Comparison of ENCODE assay signal across 16 cellular contexts in the genomic region with DNA sequence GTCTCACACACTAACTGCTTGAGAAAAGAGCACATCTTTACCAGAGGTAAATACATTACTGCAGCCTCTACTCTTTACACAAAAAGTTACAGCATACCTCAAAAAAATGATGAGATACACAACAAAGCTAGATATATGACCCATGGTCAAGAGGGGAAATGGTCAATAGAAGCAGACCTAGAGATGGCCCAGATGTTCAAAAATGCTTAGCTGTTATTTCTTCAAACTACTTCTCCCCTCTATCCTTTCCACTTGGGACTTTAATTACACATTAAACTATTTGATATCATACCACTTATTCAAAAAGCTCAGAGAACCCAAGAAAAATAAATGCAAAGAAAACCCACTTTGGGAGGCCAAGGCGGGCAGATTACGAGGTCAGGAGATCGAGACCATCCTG. TPM values are rescaled to one million over a fixed set of nuclear protein-coding genes. Genes with fewer than 3 reads are reported as not detected.
A peak's percentile ranks its signal among the peaks of the same experiment; 100 is the strongest.
DNase-seq lines count a peak whose midpoint lies in the region; ATAC-seq and TF ChIP-seq lines count a peak whose summit lies in the region.
"Had no signal": no experiment of that assay in that cellular context is flagged by ENCODE, and none has a peak within 500 bp of the region (broad histone marks: within the 10 kb centered on the region; RNA-seq: fewer than 3 reads in every experiment).

No MANE protein-coding gene starts in this region.

- CTCF ChIA-PET in HEK293 (lab: Yijun Ruan, JAX): interaction anchor here (0.7 to 1.6 kb wide), 2 partner anchors 48 to 87 kb away, joined by 3 to 4 read pairs; no protein-coding TSS in a partner anchor
- CTCF ChIA-PET in activated CD8-positive, alpha-beta T cell treated with anti-CD3 and anti-CD28 coated beads for 36 hours (lab: Charles Lee): interaction anchor here (1.1 kb wide), 1 partner anchor 87 kb away, joined by 4 read pairs; no protein-coding TSS in a partner anchor

- H3K9me3 ChIP-seq in HEK293 (ENCODE audit: control insufficient read depth, insufficient read depth, low read depth, low read length) (no peaks in the 10 kb centered on the region), neural progenitor cell (ENCODE audit: low read depth) (no peaks in the 10 kb centered on the region)
- H3K9me3 ChIP-seq: HAP-1 had no signal

- H4K20me1 ChIP-seq in neural progenitor cell (ENCODE audit: low read depth): peaks cover 23% of the 10 kb centered on the region

- H3K27ac ChIP-seq in HEK293 (ENCODE audit: extremely low read depth, low read depth, low read length) (no peak overlapping the region), neural progenitor cell (no peak overlapping the region)
- H3K27ac ChIP-seq: BLaER1 had no signal

- TF ChIP-seq CTCF in HEK293 (tag by site-specific recombination; IDR thresholded peaks at IDR 0.05) (no peak), neural progenitor cell (IDR thresholded peaks at IDR 0.05) (no peak)
- no peak for TF ChIP-seq CTCF in activated CD8-positive, alpha-beta T cell treated with anti-CD3 and anti-CD28 coated beads for 36 hours (IDR thresholded peaks at IDR 0.05)

- H3K27me3 Mint-ChIP-seq in activated naive CD4-positive, alpha-beta T cell treated with anti-CD3 and anti-CD28 coated beads, Interleukin-2, amount 50 U/mL, for 24 hours: no peaks in the 10 kb centered on the region
- H3K27me3 Mint-ChIP-seq in activated T-helper 17 cell treated with anti-CD3 and anti-CD28 coated beads, Interleukin-2, amount 50 U/mL, for 72 hours: no peaks in the 10 kb centered on the region
- no peaks in the 10 kb centered on the region for H3K27me3 Mint-ChIP-seq in neural progenitor cell (ENCODE audit: insufficient read depth, low read depth)
- H3K27me3 Mint-ChIP-seq in activated CD8-positive, alpha-beta T cell treated with anti-CD3 and anti-CD28 coated beads for 36 hours: no peaks in the 10 kb centered on the region

- H3K27me3 ChIP-seq in neural progenitor cell: no peaks in the 10 kb centered on the region
- H3K27me3 ChIP-seq: BLaER1 had no signal

- H3K4me1 ChIP-seq in HEK293 (ENCODE audit: control insufficient read depth, insufficient read depth, low read length): no peaks in the 10 kb centered on the region
- H3K4me1 ChIP-seq in neural progenitor cell: no peaks in the 10 kb centered on the region
- H3K4me1 ChIP-seq: BLaER1, HAP-1 had no signal

- H3K4me2 ChIP-seq in neural progenitor cell: no peak overlapping the region
- H3K4me2 ChIP-seq: BLaER1 had no signal

- peaks cover 53% of the 10 kb centered on the region for H3K4me1 Mint-ChIP-seq in activated naive CD4-positive, alpha-beta T cell treated with anti-CD3 and anti-CD28 coated beads, Interleukin-2, amount 50 U/mL, for 24 hours
- peaks cover 19% of the 10 kb centered on the region for H3K4me1 Mint-ChIP-seq in activated T-helper 17 cell treated with anti-CD3 and anti-CD28 coated beads, Interleukin-2, amount 50 U/mL, for 72 hours
- H3K4me1 Mint-ChIP-seq in stimulated activated effector memory CD8-positive, alpha-beta T cell treated with anti-CD3 and anti-CD28 coated beads, Interleukin-12 subunit alpha, Interleukin-12 subunit beta, amount 100 ng/mL, for 72 hours: peaks cover 28% of the 10 kb centered on the region
- H3K4me1 Mint-ChIP-seq in neural progenitor cell: no peaks in the 10 kb centered on the region
- H3K4me1 Mint-ChIP-seq in activated CD8-positive, alpha-beta T cell treated with anti-CD3 and anti-CD28 coated beads for 36 hours (ENCODE audit: low read depth): peaks cover 35% of the 10 kb centered on the region
- H3K4me1 Mint-ChIP-seq: CD14-positive monocyte had no signal

- DNase-seq in activated naive CD4-positive, alpha-beta T cell treated with anti-CD3 and anti-CD28 coated beads, Interleukin-2, amount 50 U/mL, for 72 hours (ENCODE audit: low spot score in 2 of 2): no peak
- DNase-seq in stimulated activated effector memory CD8-positive, alpha-beta T cell treated with anti-CD3 and anti-CD28 coated beads, Interleukin-12 subunit alpha, Interleukin-12 subunit beta, amount 100 ng/mL, for 72 hours (ENCODE audit: low spot score in 2 of 2): no peak
- DNase-seq in neural progenitor cell (ENCODE audit: low spot score): no peak
- DNase-seq in activated CD8-positive, alpha-beta T cell treated with anti-CD3 and anti-CD28 coated beads for 36 hours: no peak
- DNase-seq: 8988T; Calu3; CD8-positive, alpha-beta T cell; DMS79 treated with DMSO at 0.1 percent for 48 hours; GM23248 had no signal

- H3K4me3 Mint-ChIP-seq in activated naive CD4-positive, alpha-beta T cell treated with anti-CD3 and anti-CD28 coated beads, Interleukin-2, amount 50 U/mL, for 24 hours: peak overlapping the region; percentile 36
- H3K4me3 Mint-ChIP-seq in activated T-helper 17 cell treated with anti-CD3 and anti-CD28 coated beads, Interleukin-2, amount 50 U/mL, for 72 hours: no peak overlapping the region
- no peak overlapping the region for H3K4me3 Mint-ChIP-seq in stimulated activated effector memory CD8-positive, alpha-beta T cell treated with anti-CD3 and anti-CD28 coated beads, Interleukin-12 subunit alpha, Interleukin-12 subunit beta, amount 100 ng/mL, for 72 hours
- H3K4me3 Mint-ChIP-seq in neural progenitor cell: no peak overlapping the region
- H3K4me3 Mint-ChIP-seq in activated CD8-positive, alpha-beta T cell treated with anti-CD3 and anti-CD28 coated beads for 36 hours: no peak overlapping the region
- H3K4me3 Mint-ChIP-seq: CD14-positive monocyte; CD8-positive, alpha-beta T cell had no signal

- no peak overlapping the region for H3K27ac Mint-ChIP-seq in activated naive CD4-positive, alpha-beta T cell treated with anti-CD3 and anti-CD28 coated beads, Interleukin-2, amount 50 U/mL, for 24 hours
- no peak overlapping the region for H3K27ac Mint-ChIP-seq in activated naive CD4-positive, alpha-beta T cell treated with anti-CD3 and anti-CD28 coated beads, Interleukin-2, amount 50 U/mL, for 72 hours
- peak overlapping the region; percentile 53 for H3K27ac Mint-ChIP-seq in activated T-helper 17 cell treated with anti-CD3 and anti-CD28 coated beads, Interleukin-2, amount 50 U/mL, for 72 hours
- H3K27ac Mint-ChIP-seq in stimulated activated effector memory CD8-positive, alpha-beta T cell treated with anti-CD3 and anti-CD28 coated beads, Interleukin-12 subunit alpha, Interleukin-12 subunit beta, amount 100 ng/mL, for 72 hours: peak overlapping the region; percentile 11
- no peak overlapping the region for H3K27ac Mint-ChIP-seq in neural progenitor cell
- no peak overlapping the region for H3K27ac Mint-ChIP-seq in activated CD8-positive, alpha-beta T cell treated with anti-CD3 and anti-CD28 coated beads for 36 hours
- H3K27ac Mint-ChIP-seq: CD8-positive, alpha-beta T cell had no signal

- POLR2A ChIA-PET in HEK293 (lab: Yijun Ruan, JAX): interaction anchor here (0.8 to 1.1 kb wide), 2 partner anchors 10 to 13 kb away, joined by 5 to 6 read pairs; a partner anchor contains a TSS
- POLR2A ChIA-PET in activated CD8-positive, alpha-beta T cell treated with anti-CD3 and anti-CD28 coated beads for 36 hours (lab: Charles Lee): interaction anchor here (0.7 to 1.3 kb wide), 2 partner anchors 12 to 40 kb away, joined by 3 to 5 read pairs; no protein-coding TSS in a partner anchor

- H3K4me3 ChIP-seq in HEK293 (ENCODE audit: low read depth, low read length) (no peak overlapping the region), neural progenitor cell (no peak overlapping the region)
- H3K4me3 ChIP-seq: BLaER1, GM12878, GM23248, HAP-1 had no signal

- H3K79me2 ChIP-seq in neural progenitor cell (ENCODE audit: low read depth): peaks cover 94% of the 10 kb centered on the region

- peaks cover 22% of the 10 kb centered on the region for H3K36me3 Mint-ChIP-seq in activated naive CD4-positive, alpha-beta T cell treated with anti-CD3 and anti-CD28 coated beads, Interleukin-2, amount 50 U/mL, for 24 hours
- H3K36me3 Mint-ChIP-seq in activated naive CD4-positive, alpha-beta T cell treated with anti-CD3 and anti-CD28 coated beads, Interleukin-2, amount 50 U/mL, for 72 hours: peaks cover 12 to 40% of the 10 kb centered on the region in 2 donors
- H3K36me3 Mint-ChIP-seq in activated T-helper 17 cell treated with anti-CD3 and anti-CD28 coated beads, Interleukin-2, amount 50 U/mL, for 72 hours (ENCODE audit: low read depth): peaks cover 91% of the 10 kb centered on the region
- peaks cover 100% of the 10 kb centered on the region for H3K36me3 Mint-ChIP-seq in stimulated activated effector memory CD8-positive, alpha-beta T cell treated with anti-CD3 and anti-CD28 coated beads, Interleukin-12 subunit alpha, Interleukin-12 subunit beta, amount 100 ng/mL, for 72 hours
- H3K36me3 Mint-ChIP-seq in neural progenitor cell: peaks cover 51% of the 10 kb centered on the region
- H3K36me3 Mint-ChIP-seq in activated CD8-positive, alpha-beta T cell treated with anti-CD3 and anti-CD28 coated beads for 36 hours (ENCODE audit: low read depth): peaks cover 41% of the 10 kb centered on the region

- H2AFZ ChIP-seq in neural progenitor cell (replicated peaks): no peak overlapping the region
- H2AFZ ChIP-seq: GM23248 had no signal

- H3K9ac ChIP-seq in neural progenitor cell: no peak overlapping the region
- H3K9ac ChIP-seq: BLaER1, GM23248 had no signal

- no peak for ATAC-seq in activated naive CD4-positive, alpha-beta T cell treated with anti-CD3 and anti-CD28 coated beads, Interleukin-2, amount 50 U/mL, for 72 hours
- ATAC-seq in activated T-helper 17 cell treated with anti-CD3 and anti-CD28 coated beads, Interleukin-2, amount 50 U/mL, for 72 hours (replicated peaks): no peak
- ATAC-seq in stimulated activated effector memory CD8-positive, alpha-beta T cell treated with anti-CD3 and anti-CD28 coated beads, Interleukin-12 subunit alpha, Interleukin-12 subunit beta, amount 100 ng/mL, for 72 hours: no peak
- no peak for ATAC-seq in activated CD8-positive, alpha-beta T cell treated with anti-CD3 and anti-CD28 coated beads for 36 hours
- ATAC-seq: CD8-positive, alpha-beta T cell; GM12878 had no signal

- H3F3A ChIP-seq in neural progenitor cell (ENCODE audit: low read depth): no peaks in the 10 kb centered on the region

- H3K9me3 Mint-ChIP-seq in activated naive CD4-positive, alpha-beta T cell treated with anti-CD3 and anti-CD28 coated beads, Interleukin-2, amount 50 U/mL, for 24 hours: no peaks in the 10 kb centered on the region
- peaks cover 0 to 13% of the 10 kb centered on the region in 2 donors for H3K9me3 Mint-ChIP-seq in activated naive CD4-positive, alpha-beta T cell treated with anti-CD3 and anti-CD28 coated beads, Interleukin-2, amount 50 U/mL, for 72 hours
- no peaks in the 10 kb centered on the region for H3K9me3 Mint-ChIP-seq in activated T-helper 17 cell treated with anti-CD3 and anti-CD28 coated beads, Interleukin-2, amount 50 U/mL, for 72 hours
- H3K9me3 Mint-ChIP-seq in stimulated activated effector memory CD8-positive, alpha-beta T cell treated with anti-CD3 and anti-CD28 coated beads, Interleukin-12 subunit alpha, Interleukin-12 subunit beta, amount 100 ng/mL, for 72 hours: no peaks in the 10 kb centered on the region
- peaks cover 17% of the 10 kb centered on the region for H3K9me3 Mint-ChIP-seq in neural progenitor cell
- H3K9me3 Mint-ChIP-seq in activated CD8-positive, alpha-beta T cell treated with anti-CD3 and anti-CD28 coated beads for 36 hours: peaks cover 7% of the 10 kb centered on the region

- H3K36me3 ChIP-seq in HEK293 (ENCODE audit: control insufficient read depth in 2 of 2, insufficient read depth in 1 of 2, low read length in 2 of 2) (peaks cover 63 to 73% of the 10 kb centered on the region in 2 experiments), neural progenitor cell (peaks cover 24% of the 10 kb centered on the region)

- intact Hi-C loops in activated CD8-positive, alpha-beta T cell treated with anti-CD3 and anti-CD28 coated beads for 36 hours (cut with micrococcal nuclease): no loop called here

RNA-seq across cellular contexts. Expression of a gene that starts 12.8 kb away (rescaled TPM):
- total RNA-seq in activated naive CD4-positive, alpha-beta T cell treated with anti-CD3 and anti-CD28 coated beads, Interleukin-2, amount 50 U/mL, for 72 hours: 10 to 100 TPM; 29.3 to 46.7 TPM
- total RNA-seq in activated T-helper 17 cell treated with anti-CD3 and anti-CD28 coated beads, Interleukin-2, amount 50 U/mL, for 72 hours: 10 to 100 TPM; 27.7 to 39.9 TPM
- total RNA-seq in neural progenitor cell (ENCODE audit: low replicate concordance): 85.0 and 130 TPM in 2 replicates
- 10 to 100 TPM; 27.9 to 29.3 TPM for total RNA-seq in activated CD8-positive, alpha-beta T cell treated with anti-CD3 and anti-CD28 coated beads for 36 hours

RNA-seq across cellular contexts. Expression of a gene that starts 48.3 kb away (rescaled TPM):
- total RNA-seq in activated naive CD4-positive, alpha-beta T cell treated with anti-CD3 and anti-CD28 coated beads, Interleukin-2, amount 50 U/mL, for 72 hours: 100 to 1,000 TPM; 402 to 437 TPM
- 100 to 1,000 TPM; 254 to 398 TPM for total RNA-seq in activated T-helper 17 cell treated with anti-CD3 and anti-CD28 coated beads, Interleukin-2, amount 50 U/mL, for 72 hours
- 516 and 903 TPM in 2 replicates for total RNA-seq in neural progenitor cell (ENCODE audit: low replicate concordance)
- 100 to 1,000 TPM; 415 to 416 TPM for total RNA-seq in activated CD8-positive, alpha-beta T cell treated with anti-CD3 and anti-CD28 coated beads for 36 hours

Comparison
In these comparisons a context has a peak if more than half of its experiments do, and no peak if none do; other contexts are left out.
1. H3K27ac Mint-ChIP-seq: peak in activated T-helper 17 cell treated with anti-CD3 and anti-CD28 coated beads, Interleukin-2, amount 50 U/mL, for 72 hours (single experiment) and stimulated activated effector memory CD8-positive, alpha-beta T cell treated with anti-CD3 and anti-CD28 coated beads, Interleukin-12 subunit alpha, Interleukin-12 subunit beta, amount 100 ng/mL, for 72 hours (single experiment); none in activated naive CD4-positive, alpha-beta T cell treated with anti-CD3 and anti-CD28 coated beads, Interleukin-2, amount 50 U/mL, for 24 hours (single experiment), activated naive CD4-positive, alpha-beta T cell treated with anti-CD3 and anti-CD28 coated beads, Interleukin-2, amount 50 U/mL, for 72 hours (0 of 2), neural progenitor cell (single experiment) and activated CD8-positive, alpha-beta T cell treated with anti-CD3 and anti-CD28 coated beads for 36 hours (single experiment).